8 cellular contexts compared by ENCODE assay signal in the genomic region with DNA sequence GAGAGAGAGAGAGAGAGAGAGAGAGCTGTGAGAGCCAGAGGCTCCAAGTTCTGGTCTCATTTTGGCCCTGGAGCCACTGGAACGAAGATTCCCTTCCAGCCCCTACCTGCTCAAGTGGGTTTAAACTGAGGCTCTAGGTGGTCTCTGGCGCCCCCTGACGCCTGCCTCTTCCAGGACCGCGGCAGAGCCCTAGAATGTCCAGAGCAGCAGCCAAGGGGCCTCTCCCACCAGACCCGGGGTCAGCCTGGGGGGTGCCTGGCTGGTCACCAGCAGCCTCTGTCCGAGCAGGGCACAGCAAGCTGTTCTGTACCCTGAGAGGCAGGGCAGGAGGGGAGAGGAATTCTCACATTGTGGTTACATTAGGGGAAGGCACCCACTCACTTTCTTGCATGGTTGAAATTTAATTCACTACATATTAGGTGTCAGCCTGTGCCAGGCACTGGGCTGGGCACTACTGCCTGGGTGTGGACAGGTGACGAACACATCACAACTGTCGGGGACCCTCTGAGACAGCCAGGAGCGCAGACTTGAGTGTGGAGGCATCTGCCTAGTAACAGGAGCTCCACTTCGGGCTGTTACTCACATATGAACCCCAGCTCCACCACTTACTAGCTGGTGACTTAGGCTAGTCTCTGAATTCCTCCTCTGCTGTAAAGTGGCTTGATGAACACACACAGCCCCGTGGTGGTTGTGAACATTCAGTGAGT. TPM values are rescaled to one million over a fixed set of nuclear protein-coding genes. Genes with fewer than 3 reads are reported as not detected.
DNase-seq lines count a peak whose midpoint lies in the region; ATAC-seq and TF ChIP-seq lines count a peak whose summit lies in the region.

No MANE protein-coding gene starts in this region.

- peaks cover 5% of the 10 kb centered on the region for H3K9me3 ChIP-seq in adipocyte (ENCODE audit: control insufficient read depth, low read length)
- no peaks in the 10 kb centered on the region for H3K9me3 ChIP-seq in iPS DF 6.9 (ENCODE audit: control insufficient read depth, insufficient read depth, low read length)
- H3K9me3 ChIP-seq in tibial artery: peaks cover 0 to 6% (median 0%) of the 10 kb centered on the region in 3 donors

- DNase-seq in 8988T (peak; percentile 63), H7 (peak; percentile 90), adipocyte (ENCODE audit: low read depth) (peak; percentile 35), iPS DF 6.9 (ENCODE audit: low read depth, low spot score) (peak; percentile 27), tibial artery (peak in 1 of 2 donors; percentile 65), NCI-H446 treated with DMSO at 0.1 percent for 48 hours (lab: John Stamatoyannopoulos, UW) (no peak), OCI-M2 (lab: John Stamatoyannopoulos, UW; ENCODE audit: unreplicated experiment) (no peak)

- no peak overlapping the region for H3K9ac ChIP-seq in adipocyte (ENCODE audit: low read length)

- TF ChIP-seq CTCF in tibial artery (IDR thresholded peaks at IDR 0.05): peak; percentile 52 to 58

- ATAC-seq in HG03571 (IDR thresholded peaks at IDR 0.05; ENCODE audit: unreplicated experiment): no peak

- H3K36me3 ChIP-seq in H7 (replicated peaks; ENCODE audit: control insufficient read depth, insufficient read depth, low read length) (peaks cover 2% of the 10 kb centered on the region), adipocyte (ENCODE audit: control insufficient read depth, insufficient read depth, low read length, severe bottlenecking) (peaks cover 45% of the 10 kb centered on the region), iPS DF 6.9 (ENCODE audit: control insufficient read depth, insufficient read depth, low read length) (no peaks in the 10 kb centered on the region; the same call in 1 of the 2 replicates), tibial artery (peaks cover 38 to 90% (median 42%) of the 10 kb centered on the region in 3 donors)

- intact Hi-C loops in tibial artery (cut with DNase I; ENCODE audit: low total_unique reads): loop anchor here (5.0 kb wide), 3 partner anchors 221 to 351 kb away; no protein-coding TSS in a partner anchor

- H3K27me3 ChIP-seq in H7 (ENCODE audit: control insufficient read depth, insufficient read depth, low read length) (no peaks in the 10 kb centered on the region), adipocyte (replicated peaks; ENCODE audit: control insufficient read depth, insufficient read depth, low read length) (no peaks in the 10 kb centered on the region), iPS DF 6.9 (ENCODE audit: control insufficient read depth, insufficient read depth, low read length) (no peaks in the 10 kb centered on the region), tibial artery (no peaks in the 10 kb centered on the region)

- WGBS in iPS DF 6.9 (ENCODE audit: insufficient coverage, insufficient read length): no CpG with 5 or more reads among the region's 12 CpGs

- H3K27ac ChIP-seq in iPS DF 6.9 (ENCODE audit: low read length) (no peak overlapping the region), tibial artery (no peak overlapping the region)

- no peak overlapping the region for H3K4me3 ChIP-seq in H7 (ENCODE audit: insufficient read depth, low read depth, low read length)
- no peak overlapping the region for H3K4me3 ChIP-seq in adipocyte (ENCODE audit: low read length)
- H3K4me3 ChIP-seq in iPS DF 6.9 (ENCODE audit: low read length): no peak overlapping the region
- H3K4me3 ChIP-seq in tibial artery: no peak overlapping the region

- H3K4me1 ChIP-seq in adipocyte (ENCODE audit: control insufficient read depth, insufficient read depth, low read length): no peaks in the 10 kb centered on the region
- peaks cover 3% of the 10 kb centered on the region for H3K4me1 ChIP-seq in iPS DF 6.9 (ENCODE audit: control insufficient read depth, insufficient read depth, low read length)
- H3K4me1 ChIP-seq in tibial artery: peaks cover 0 to 22% (median 4%) of the 10 kb centered on the region in 4 donors

RNA-seq across cellular contexts. Expression of gene AMBP, which starts 44.5 kb away (rescaled TPM):
- total RNA-seq in H7 (2014; rRNA removed; shearing (Covaris generic)): 1.6 and 1.7 TPM in 2 replicates

Comparison
In these comparisons a context has a peak if more than half of its experiments do, and no peak if none do; other contexts are left out.
1. DNase-seq: peak in 8988T (single experiment), H7 (single experiment), adipocyte (single experiment) and iPS DF 6.9 (single experiment); none in NCI-H446 treated with DMSO at 0.1 percent for 48 hours (single experiment) and OCI-M2 (single experiment).